ENCODE assay signal across 1 cellular context in the genomic region with DNA sequence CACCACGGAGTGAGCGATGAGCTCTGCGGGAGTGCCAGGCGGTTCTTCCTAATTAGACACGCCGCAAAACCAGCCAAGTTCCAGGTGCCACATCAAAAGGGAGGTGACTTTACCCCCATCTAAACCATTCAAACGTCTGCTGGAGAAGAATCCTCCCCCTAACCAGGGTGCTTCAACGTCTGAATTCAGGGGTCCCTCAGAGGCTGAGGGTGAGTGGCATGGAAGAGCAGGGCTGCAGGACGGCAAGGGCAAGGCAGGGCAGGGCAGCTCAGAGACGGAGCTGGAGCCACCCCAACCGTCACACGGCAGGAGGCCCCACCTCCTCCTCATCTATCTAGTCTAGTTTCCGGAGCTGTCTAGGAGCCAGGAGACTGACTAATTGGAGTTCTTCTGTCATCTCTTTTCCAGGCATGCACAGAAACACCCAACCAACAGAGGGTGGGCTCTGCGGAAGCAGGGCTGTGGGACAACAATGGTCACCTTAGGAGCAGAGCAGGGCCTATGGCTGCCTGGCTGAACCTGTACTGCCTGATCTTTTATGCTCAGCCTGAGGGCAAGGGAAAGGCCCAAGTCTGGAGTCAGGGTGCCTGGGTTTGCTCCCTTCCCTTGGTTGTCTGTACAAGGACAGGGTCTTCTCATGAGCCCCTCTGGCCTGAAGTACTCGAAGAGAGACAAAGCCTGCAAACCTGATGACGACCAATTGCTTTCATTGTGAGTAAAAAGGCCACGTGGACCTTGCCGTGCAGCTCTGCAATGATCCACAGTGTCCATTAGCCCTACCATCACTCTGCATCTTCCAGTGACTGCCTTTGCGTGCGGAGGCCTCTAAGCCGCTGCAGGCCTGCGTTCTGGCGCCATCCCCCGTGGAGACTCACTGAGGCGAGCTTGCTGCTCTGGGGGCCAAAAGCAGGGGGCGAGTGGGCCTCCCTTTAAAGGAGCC.
A peak's percentile ranks its signal among the peaks of the same experiment; 100 is the strongest.
TF ChIP-seq lines count a peak whose summit lies in the region.

No MANE protein-coding gene starts in this region.

TF ChIP-seq in K562, 482 proteins besides CTCF, POLR2A, EP300 and RAD21 (continued from another document and continues in another):
- TF ChIP-seq, protein P1, sequence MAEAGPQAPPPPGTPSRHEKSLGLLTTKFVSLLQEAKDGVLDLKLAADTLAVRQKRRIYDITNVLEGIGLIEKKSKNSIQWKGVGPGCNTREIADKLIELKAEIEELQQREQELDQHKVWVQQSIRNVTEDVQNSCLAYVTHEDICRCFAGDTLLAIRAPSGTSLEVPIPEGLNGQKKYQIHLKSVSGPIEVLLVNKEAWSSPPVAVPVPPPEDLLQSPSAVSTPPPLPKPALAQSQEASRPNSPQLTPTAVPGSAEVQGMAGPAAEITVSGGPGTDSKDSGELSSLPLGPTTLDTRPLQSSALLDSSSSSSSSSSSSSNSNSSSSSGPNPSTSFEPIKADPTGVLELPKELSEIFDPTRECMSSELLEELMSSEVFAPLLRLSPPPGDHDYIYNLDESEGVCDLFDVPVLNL (CRISPR knock-in tag; IDR thresholded peaks at IDR 0.05; ENCODE audit: low read depth), result no peak
- TF ChIP-seq JUN (IDR thresholded peaks at IDR 0.05; ENCODE audit: borderline replicate concordance, low read depth, low read length), result no peak
- no peak for TF ChIP-seq JUN (CRISPR knock-in tag; IDR thresholded peaks at IDR 0.05; ENCODE audit: borderline replicate concordance)
- no peak for TF ChIP-seq HNRNPK (IDR thresholded peaks at IDR 0.05; ENCODE audit: low read depth, low read length, poor library complexity, severe bottlenecking)
- TF ChIP-seq HDAC8 (tag; IDR thresholded peaks at IDR 0.05), result no peak
- TF ChIP-seq, protein P2, sequence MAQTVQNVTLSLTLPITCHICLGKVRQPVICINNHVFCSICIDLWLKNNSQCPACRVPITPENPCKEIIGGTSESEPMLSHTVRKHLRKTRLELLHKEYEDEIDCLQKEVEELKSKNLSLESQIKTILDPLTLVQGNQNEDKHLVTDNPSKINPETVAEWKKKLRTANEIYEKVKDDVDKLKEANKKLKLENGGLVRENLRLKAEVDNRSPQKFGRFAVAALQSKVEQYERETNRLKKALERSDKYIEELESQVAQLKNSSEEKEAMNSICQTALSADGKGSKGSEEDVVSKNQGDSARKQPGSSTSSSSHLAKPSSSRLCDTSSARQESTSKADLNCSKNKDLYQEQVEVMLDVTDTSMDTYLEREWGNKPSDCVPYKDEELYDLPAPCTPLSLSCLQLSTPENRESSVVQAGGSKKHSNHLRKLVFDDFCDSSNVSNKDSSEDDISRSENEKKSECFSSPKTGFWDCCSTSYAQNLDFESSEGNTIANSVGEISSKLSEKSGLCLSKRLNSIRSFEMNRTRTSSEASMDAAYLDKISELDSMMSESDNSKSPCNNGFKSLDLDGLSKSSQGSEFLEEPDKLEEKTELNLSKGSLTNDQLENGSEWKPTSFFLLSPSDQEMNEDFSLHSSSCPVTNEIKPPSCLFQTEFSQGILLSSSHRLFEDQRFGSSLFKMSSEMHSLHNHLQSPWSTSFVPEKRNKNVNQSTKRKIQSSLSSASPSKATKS (CRISPR knock-in tag; IDR thresholded peaks at IDR 0.05), result no peak
- TF ChIP-seq, protein P3, sequence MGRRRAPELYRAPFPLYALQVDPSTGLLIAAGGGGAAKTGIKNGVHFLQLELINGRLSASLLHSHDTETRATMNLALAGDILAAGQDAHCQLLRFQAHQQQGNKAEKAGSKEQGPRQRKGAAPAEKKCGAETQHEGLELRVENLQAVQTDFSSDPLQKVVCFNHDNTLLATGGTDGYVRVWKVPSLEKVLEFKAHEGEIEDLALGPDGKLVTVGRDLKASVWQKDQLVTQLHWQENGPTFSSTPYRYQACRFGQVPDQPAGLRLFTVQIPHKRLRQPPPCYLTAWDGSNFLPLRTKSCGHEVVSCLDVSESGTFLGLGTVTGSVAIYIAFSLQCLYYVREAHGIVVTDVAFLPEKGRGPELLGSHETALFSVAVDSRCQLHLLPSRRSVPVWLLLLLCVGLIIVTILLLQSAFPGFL (CRISPR knock-in tag; IDR thresholded peaks at IDR 0.05), result no peak
- TF ChIP-seq NELFE (IDR thresholded peaks at IDR 0.05; ENCODE audit: insufficient read depth, insufficient read length), result no peak
- TF ChIP-seq, protein P4, sequence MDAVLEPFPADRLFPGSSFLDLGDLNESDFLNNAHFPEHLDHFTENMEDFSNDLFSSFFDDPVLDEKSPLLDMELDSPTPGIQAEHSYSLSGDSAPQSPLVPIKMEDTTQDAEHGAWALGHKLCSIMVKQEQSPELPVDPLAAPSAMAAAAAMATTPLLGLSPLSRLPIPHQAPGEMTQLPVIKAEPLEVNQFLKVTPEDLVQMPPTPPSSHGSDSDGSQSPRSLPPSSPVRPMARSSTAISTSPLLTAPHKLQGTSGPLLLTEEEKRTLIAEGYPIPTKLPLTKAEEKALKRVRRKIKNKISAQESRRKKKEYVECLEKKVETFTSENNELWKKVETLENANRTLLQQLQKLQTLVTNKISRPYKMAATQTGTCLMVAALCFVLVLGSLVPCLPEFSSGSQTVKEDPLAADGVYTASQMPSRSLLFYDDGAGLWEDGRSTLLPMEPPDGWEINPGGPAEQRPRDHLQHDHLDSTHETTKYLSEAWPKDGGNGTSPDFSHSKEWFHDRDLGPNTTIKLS (IDR thresholded peaks at IDR 0.05; ENCODE audit: borderline replicate concordance, low read depth), result peak; percentile 18; the same call in 1 of the 2 replicates
- TF ChIP-seq MCM3 (IDR thresholded peaks at IDR 0.05), result no peak
- TF ChIP-seq, protein P5, sequence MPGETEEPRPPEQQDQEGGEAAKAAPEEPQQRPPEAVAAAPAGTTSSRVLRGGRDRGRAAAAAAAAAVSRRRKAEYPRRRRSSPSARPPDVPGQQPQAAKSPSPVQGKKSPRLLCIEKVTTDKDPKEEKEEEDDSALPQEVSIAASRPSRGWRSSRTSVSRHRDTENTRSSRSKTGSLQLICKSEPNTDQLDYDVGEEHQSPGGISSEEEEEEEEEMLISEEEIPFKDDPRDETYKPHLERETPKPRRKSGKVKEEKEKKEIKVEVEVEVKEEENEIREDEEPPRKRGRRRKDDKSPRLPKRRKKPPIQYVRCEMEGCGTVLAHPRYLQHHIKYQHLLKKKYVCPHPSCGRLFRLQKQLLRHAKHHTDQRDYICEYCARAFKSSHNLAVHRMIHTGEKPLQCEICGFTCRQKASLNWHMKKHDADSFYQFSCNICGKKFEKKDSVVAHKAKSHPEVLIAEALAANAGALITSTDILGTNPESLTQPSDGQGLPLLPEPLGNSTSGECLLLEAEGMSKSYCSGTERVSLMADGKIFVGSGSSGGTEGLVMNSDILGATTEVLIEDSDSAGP (CRISPR knock-in tag; IDR thresholded peaks at IDR 0.05), result no peak
- TF ChIP-seq, protein P6, sequence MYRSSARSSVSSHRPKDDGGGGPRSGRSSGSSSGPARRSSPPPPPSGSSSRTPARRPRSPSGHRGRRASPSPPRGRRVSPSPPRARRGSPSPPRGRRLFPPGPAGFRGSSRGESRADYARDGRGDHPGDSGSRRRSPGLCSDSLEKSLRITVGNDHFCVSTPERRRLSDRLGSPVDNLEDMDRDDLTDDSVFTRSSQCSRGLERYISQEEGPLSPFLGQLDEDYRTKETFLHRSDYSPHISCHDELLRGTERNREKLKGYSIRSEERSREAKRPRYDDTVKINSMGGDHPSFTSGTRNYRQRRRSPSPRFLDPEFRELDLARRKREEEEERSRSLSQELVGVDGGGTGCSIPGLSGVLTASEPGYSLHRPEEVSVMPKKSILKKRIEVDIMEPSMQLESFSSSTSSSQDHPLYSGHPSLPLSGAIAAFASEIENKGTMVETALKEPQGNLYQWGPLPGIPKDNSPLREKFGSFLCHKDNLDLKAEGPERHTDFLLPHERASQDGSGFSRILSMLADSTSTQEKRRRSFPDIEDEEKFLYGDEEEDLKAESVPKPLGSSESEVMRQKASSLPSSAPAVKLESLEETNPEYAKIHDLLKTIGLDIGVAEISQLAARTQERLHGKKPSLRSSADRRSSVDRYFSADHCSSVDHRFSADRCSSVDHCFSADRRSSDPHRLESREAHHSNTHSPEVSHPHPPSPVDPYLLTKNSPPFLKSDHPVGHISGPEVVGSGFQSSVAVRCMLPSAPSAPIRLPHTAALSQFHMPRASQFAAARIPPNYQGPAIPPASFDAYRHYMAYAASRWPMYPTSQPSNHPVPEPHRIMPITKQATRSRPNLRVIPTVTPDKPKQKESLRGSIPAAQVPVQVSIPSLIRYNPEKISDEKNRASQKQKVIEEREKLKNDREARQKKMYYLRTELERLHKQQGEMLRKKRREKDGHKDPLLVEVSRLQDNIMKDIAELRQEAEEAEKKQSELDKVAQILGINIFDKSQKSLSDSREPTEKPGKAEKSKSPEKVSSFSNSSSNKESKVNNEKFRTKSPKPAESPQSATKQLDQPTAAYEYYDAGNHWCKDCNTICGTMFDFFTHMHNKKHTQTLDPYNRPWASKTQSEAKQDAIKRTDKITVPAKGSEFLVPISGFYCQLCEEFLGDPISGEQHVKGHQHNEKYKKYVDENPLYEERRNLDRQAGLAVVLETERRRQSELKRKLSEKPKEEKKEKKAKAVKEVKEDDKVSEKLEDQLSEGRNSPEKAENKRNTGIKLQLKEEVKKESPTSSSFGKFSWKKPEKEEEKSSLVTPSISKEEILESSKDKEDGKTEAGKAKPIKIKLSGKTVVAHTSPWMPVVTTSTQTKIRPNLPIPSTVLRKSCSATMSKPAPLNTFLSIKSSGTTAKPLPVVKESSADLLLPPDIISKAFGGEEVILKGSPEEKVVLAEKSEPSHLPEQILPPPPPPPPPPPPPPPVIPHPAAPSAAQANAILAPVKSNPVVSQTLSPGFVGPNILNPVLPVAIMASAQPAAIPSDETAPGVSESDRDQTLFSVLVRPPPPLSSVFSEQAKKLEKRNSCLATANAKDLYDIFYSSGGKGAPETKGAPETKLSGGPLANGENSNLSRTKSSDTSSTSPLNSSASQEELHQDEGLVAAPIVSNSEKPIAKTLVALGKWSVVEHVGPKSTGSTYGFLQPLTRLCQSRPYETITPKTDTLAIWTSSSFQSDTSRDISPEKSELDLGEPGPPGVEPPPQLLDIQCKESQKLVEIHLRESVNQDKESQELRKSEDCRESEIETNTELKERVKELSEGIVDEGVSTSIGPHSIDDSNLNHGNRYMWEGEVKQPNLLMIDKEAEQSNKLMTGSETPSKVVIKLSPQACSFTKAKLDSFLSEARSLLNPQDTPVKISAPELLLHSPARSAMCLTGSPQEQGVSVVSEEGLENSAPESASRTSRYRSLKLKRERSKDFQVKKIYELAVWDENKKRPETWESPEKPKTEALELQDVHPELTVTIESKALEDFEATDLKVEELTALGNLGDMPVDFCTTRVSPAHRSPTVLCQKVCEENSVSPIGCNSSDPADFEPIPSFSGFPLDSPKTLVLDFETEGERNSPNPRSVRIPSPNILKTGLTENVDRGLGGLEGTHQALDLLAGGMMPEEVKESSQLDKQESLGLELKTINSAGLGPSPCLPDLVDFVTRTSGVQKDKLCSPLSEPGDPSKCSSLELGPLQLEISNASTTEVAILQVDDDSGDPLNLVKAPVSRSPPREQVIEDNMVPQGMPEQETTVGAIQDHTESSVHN (IDR thresholded peaks at IDR 0.05; ENCODE audit: borderline replicate concordance in 1 of 2, low read depth in 1 of 2), result no peak
- TF ChIP-seq PYGO2 (tag; IDR thresholded peaks at IDR 0.05), result no peak
- TF ChIP-seq ERF (CRISPR knock-in tag; IDR thresholded peaks at IDR 0.05), result no peak
- 0 out of 2 replicates have a peak, but pooled peaks have one; percentile 7 for TF ChIP-seq CBFA2T3 (IDR thresholded peaks at IDR 0.05)
- TF ChIP-seq KLF1 (tag; IDR thresholded peaks at IDR 0.05), result 0 out of 2 replicates have a peak, but pooled peaks have one; percentile 15
- TF ChIP-seq ZNF507 (tag; conservative IDR thresholded peaks at IDR 0.05), result no peak
- TF ChIP-seq, protein P7, sequence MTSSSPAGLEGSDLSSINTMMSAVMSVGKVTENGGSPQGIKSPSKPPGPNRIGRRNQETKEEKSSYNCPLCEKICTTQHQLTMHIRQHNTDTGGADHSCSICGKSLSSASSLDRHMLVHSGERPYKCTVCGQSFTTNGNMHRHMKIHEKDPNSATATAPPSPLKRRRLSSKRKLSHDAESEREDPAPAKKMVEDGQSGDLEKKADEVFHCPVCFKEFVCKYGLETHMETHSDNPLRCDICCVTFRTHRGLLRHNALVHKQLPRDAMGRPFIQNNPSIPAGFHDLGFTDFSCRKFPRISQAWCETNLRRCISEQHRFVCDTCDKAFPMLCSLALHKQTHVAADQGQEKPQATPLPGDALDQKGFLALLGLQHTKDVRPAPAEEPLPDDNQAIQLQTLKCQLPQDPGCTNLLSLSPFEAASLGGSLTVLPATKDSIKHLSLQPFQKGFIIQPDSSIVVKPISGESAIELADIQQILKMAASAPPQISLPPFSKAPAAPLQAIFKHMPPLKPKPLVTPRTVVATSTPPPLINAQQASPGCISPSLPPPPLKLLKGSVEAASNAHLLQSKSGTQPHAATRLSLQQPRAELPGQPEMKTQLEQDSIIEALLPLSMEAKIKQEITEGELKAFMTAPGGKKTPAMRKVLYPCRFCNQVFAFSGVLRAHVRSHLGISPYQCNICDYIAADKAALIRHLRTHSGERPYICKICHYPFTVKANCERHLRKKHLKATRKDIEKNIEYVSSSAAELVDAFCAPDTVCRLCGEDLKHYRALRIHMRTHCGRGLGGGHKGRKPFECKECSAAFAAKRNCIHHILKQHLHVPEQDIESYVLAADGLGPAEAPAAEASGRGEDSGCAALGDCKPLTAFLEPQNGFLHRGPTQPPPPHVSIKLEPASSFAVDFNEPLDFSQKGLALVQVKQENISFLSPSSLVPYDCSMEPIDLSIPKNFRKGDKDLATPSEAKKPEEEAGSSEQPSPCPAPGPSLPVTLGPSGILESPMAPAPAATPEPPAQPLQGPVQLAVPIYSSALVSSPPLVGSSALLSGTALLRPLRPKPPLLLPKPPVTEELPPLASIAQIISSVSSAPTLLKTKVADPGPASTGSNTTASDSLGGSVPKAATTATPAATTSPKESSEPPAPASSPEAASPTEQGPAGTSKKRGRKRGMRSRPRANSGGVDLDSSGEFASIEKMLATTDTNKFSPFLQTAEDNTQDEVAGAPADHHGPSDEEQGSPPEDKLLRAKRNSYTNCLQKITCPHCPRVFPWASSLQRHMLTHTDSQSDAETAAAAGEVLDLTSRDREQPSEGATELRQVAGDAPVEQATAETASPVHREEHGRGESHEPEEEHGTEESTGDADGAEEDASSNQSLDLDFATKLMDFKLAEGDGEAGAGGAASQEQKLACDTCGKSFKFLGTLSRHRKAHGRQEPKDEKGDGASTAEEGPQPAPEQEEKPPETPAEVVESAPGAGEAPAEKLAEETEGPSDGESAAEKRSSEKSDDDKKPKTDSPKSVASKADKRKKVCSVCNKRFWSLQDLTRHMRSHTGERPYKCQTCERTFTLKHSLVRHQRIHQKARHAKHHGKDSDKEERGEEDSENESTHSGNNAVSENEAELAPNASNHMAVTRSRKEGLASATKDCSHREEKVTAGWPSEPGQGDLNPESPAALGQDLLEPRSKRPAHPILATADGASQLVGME (CRISPR knock-in tag; IDR thresholded peaks at IDR 0.05), result no peak
